ENCODE assay signal across 32 cellular contexts in the genomic region with DNA sequence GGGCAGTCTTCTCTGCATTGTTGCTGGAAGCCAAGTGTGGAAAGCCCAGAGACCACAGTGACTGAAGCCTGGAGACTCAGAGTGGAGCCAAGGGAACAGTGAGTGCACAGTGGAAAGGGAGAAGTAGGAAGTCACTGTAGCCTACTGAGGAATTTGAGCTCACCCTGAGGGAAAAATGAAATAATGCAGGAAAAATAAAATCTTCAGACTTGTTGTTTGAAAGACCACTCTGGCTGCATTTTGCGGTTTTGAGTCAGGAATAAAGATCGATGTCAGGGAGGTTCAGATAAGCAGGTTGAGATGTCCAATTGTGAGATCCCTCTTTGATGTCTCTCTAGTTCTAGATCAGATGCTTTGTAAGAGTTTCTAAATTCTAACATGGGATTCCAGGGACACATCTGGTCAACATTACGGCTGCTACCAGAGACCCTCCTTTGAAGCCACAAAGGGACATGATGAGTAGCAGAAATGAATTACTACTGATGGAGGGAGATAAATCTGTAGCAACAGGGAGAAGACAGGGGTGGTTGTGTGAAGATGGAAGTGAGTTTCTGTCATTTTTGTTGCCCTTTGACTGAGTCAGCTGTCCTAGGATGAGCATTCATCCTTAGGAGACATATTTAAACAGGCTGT. TPM values are rescaled to one million over a fixed set of nuclear protein-coding genes. Genes with fewer than 3 reads are reported as not detected.
"Had no signal": no experiment of that assay in that cellular context is flagged by ENCODE, and none has a peak within 500 bp of the region (broad histone marks: within the 10 kb centered on the region; RNA-seq: fewer than 3 reads in every experiment).

No MANE protein-coding gene starts in this region.

- H3K27ac Mint-ChIP-seq: activated CD4-positive, alpha-beta memory T cell treated with anti-CD3 and anti-CD28 coated beads for 36 hours; activated CD4-positive, alpha-beta T cell treated with anti-CD3 and anti-CD28 coated beads for 36 hours; activated CD4-positive, alpha-beta T cell treated with anti-CD3 and anti-CD28 coated beads, Interleukin-2, amount 10 ng/mL, durations not matched to agents 24 days and 14 days; activated CD8-positive, alpha-beta T cell treated with anti-CD3 and anti-CD28 coated beads, Interleukin-2, amount 10 ng/mL, durations not matched to agents 7 days and 5 days; activated naive CD4-positive, alpha-beta T cell treated with anti-CD3 and anti-CD28 coated beads for 36 hours; activated naive CD4-positive, alpha-beta T cell treated with anti-CD3 and anti-CD28 coated beads, Interleukin-2, amount 50 U/mL, for 24 hours; activated naive CD8-positive, alpha-beta T cell treated with anti-CD3 and anti-CD28 coated beads for 36 hours; activated naive CD8-positive, alpha-beta T cell treated with anti-CD3 and anti-CD28 coated beads, Interleukin-2, amount 50 U/mL, for 24 hours; activated T-cell treated with anti-CD3 and anti-CD28 coated beads, Interleukin-2, amount 50 U/mL, for 24 hours; activated T-cell treated with anti-CD3 and anti-CD28 coated beads, Interleukin-2, amount 50 U/mL, for 72 hours; effector memory CD8-positive, alpha-beta T cell had no signal

- ATAC-seq: activated CD4-positive, alpha-beta T cell treated with anti-CD3 and anti-CD28 coated beads for 36 hours; activated CD8-positive, alpha-beta T cell treated with anti-CD3 and anti-CD28 coated beads, Interleukin-2, amount 10 ng/mL, durations not matched to agents 7 days and 5 days; activated naive CD8-positive, alpha-beta T cell treated with anti-CD3 and anti-CD28 coated beads, Interleukin-2, amount 50 U/mL, for 24 hours; activated T-cell treated with anti-CD3 and anti-CD28 coated beads, Interleukin-2, amount 50 U/mL, for 72 hours; body of pancreas; effector memory CD8-positive, alpha-beta T cell; foreskin keratinocyte; gastrocnemius medialis; heart left ventricle had no signal

- H3K27me3 Mint-ChIP-seq: activated CD4-positive, alpha-beta T cell treated with anti-CD3 and anti-CD28 coated beads for 36 hours; activated naive CD8-positive, alpha-beta T cell treated with anti-CD3 and anti-CD28 coated beads, Interleukin-2, amount 50 U/mL, for 24 hours; activated T-cell treated with anti-CD3 and anti-CD28 coated beads, Interleukin-2, amount 50 U/mL, for 24 hours had no signal

- DNase-seq: activated CD4-positive, alpha-beta memory T cell treated with anti-CD3 and anti-CD28 coated beads for 36 hours; activated CD4-positive, alpha-beta T cell treated with anti-CD3 and anti-CD28 coated beads for 36 hours; activated CD4-positive, alpha-beta T cell treated with anti-CD3 and anti-CD28 coated beads, Interleukin-2, amount 10 ng/mL, durations not matched to agents 24 days and 14 days; activated CD4-positive, CD25-positive, alpha-beta regulatory T cell; activated CD4-positive, CD25-positive, alpha-beta regulatory T cell treated with anti-CD3 and anti-CD28 coated beads, Interleukin-2, amount 50 U/mL, for 72 hours; activated CD8-positive, alpha-beta memory T cell treated with anti-CD3 and anti-CD28 coated beads, Interleukin-2, amount 50 U/mL, for 48 hours; activated CD8-positive, alpha-beta T cell treated with anti-CD3 and anti-CD28 coated beads, Interleukin-2, amount 10 ng/mL, durations not matched to agents 7 days and 5 days; activated effector memory CD4-positive, alpha-beta T cell treated with Interleukin-2 at 50 U/mL for 16 hours; activated naive CD4-positive, alpha-beta T cell treated with anti-CD3 and anti-CD28 coated beads for 36 hours; activated naive CD8-positive, alpha-beta T cell treated with anti-CD3 and anti-CD28 coated beads for 36 hours; activated naive CD8-positive, alpha-beta T cell treated with anti-CD3 and anti-CD28 coated beads, Interleukin-2, amount 50 U/mL, for 24 hours; activated T-cell treated with anti-CD3 and anti-CD28 coated beads for 4 hours; activated T-cell treated with anti-CD3 and anti-CD28 coated beads, Interleukin-2, amount 50 U/mL, for 24 hours; activated T-cell treated with anti-CD3 and anti-CD28 coated beads, Interleukin-2, amount 50 U/mL, for 72 hours; adrenal gland; amygdala; aorta; body of pancreas; caudate nucleus; cortex of kidney; dermis blood vessel endothelial cell; effector CD4-positive, alpha-beta T cell; effector memory CD8-positive, alpha-beta T cell; erythroblast; foreskin keratinocyte; gastrocnemius medialis; glutamatergic neuron; heart left ventricle; T-helper 2 cell had no signal

- H3K36me3 Mint-ChIP-seq: activated CD4-positive, alpha-beta memory T cell treated with anti-CD3 and anti-CD28 coated beads for 36 hours; activated naive CD4-positive, alpha-beta T cell treated with anti-CD3 and anti-CD28 coated beads, Interleukin-2, amount 50 U/mL, for 24 hours; activated naive CD8-positive, alpha-beta T cell treated with anti-CD3 and anti-CD28 coated beads for 36 hours had no signal

- H3K9me3 Mint-ChIP-seq: activated CD4-positive, alpha-beta memory T cell treated with anti-CD3 and anti-CD28 coated beads for 36 hours; activated CD4-positive, alpha-beta T cell treated with anti-CD3 and anti-CD28 coated beads, Interleukin-2, amount 10 ng/mL, durations not matched to agents 24 days and 14 days; activated naive CD4-positive, alpha-beta T cell treated with anti-CD3 and anti-CD28 coated beads for 36 hours; activated naive CD4-positive, alpha-beta T cell treated with anti-CD3 and anti-CD28 coated beads, Interleukin-2, amount 50 U/mL, for 24 hours; activated naive CD8-positive, alpha-beta T cell treated with anti-CD3 and anti-CD28 coated beads for 36 hours; activated naive CD8-positive, alpha-beta T cell treated with anti-CD3 and anti-CD28 coated beads, Interleukin-2, amount 50 U/mL, for 24 hours; activated T-cell treated with anti-CD3 and anti-CD28 coated beads, Interleukin-2, amount 50 U/mL, for 24 hours; activated T-cell treated with anti-CD3 and anti-CD28 coated beads, Interleukin-2, amount 50 U/mL, for 72 hours; effector memory CD8-positive, alpha-beta T cell had no signal

- H3K4me3 Mint-ChIP-seq: activated CD4-positive, alpha-beta memory T cell treated with anti-CD3 and anti-CD28 coated beads for 36 hours; activated CD4-positive, alpha-beta T cell treated with anti-CD3 and anti-CD28 coated beads for 36 hours; activated CD4-positive, alpha-beta T cell treated with anti-CD3 and anti-CD28 coated beads, Interleukin-2, amount 10 ng/mL, durations not matched to agents 24 days and 14 days; activated CD8-positive, alpha-beta T cell treated with anti-CD3 and anti-CD28 coated beads, Interleukin-2, amount 10 ng/mL, durations not matched to agents 7 days and 5 days; activated naive CD4-positive, alpha-beta T cell treated with anti-CD3 and anti-CD28 coated beads for 36 hours; activated naive CD4-positive, alpha-beta T cell treated with anti-CD3 and anti-CD28 coated beads, Interleukin-2, amount 50 U/mL, for 24 hours; activated naive CD8-positive, alpha-beta T cell treated with anti-CD3 and anti-CD28 coated beads for 36 hours; activated naive CD8-positive, alpha-beta T cell treated with anti-CD3 and anti-CD28 coated beads, Interleukin-2, amount 50 U/mL, for 24 hours; activated T-cell treated with anti-CD3 and anti-CD28 coated beads, Interleukin-2, amount 50 U/mL, for 24 hours; activated T-cell treated with anti-CD3 and anti-CD28 coated beads, Interleukin-2, amount 50 U/mL, for 72 hours; effector memory CD8-positive, alpha-beta T cell had no signal

- H3K4me1 Mint-ChIP-seq: activated CD4-positive, alpha-beta T cell treated with anti-CD3 and anti-CD28 coated beads for 36 hours; activated CD4-positive, alpha-beta T cell treated with anti-CD3 and anti-CD28 coated beads, Interleukin-2, amount 10 ng/mL, durations not matched to agents 24 days and 14 days; activated naive CD4-positive, alpha-beta T cell treated with anti-CD3 and anti-CD28 coated beads, Interleukin-2, amount 50 U/mL, for 24 hours; activated naive CD8-positive, alpha-beta T cell treated with anti-CD3 and anti-CD28 coated beads for 36 hours; activated naive CD8-positive, alpha-beta T cell treated with anti-CD3 and anti-CD28 coated beads, Interleukin-2, amount 50 U/mL, for 24 hours had no signal

RNA-seq across cellular contexts. Expression of a gene that starts 8.4 kb away (rescaled TPM):
- total RNA-seq: activated CD4-positive, alpha-beta memory T cell treated with anti-CD3 and anti-CD28 coated beads for 36 hours; activated CD4-positive, alpha-beta T cell treated with anti-CD3 and anti-CD28 coated beads for 36 hours; activated CD4-positive, alpha-beta T cell treated with anti-CD3 and anti-CD28 coated beads, Interleukin-2, amount 10 ng/mL, durations not matched to agents 24 days and 14 days; activated CD8-positive, alpha-beta T cell treated with anti-CD3 and anti-CD28 coated beads, Interleukin-2, amount 10 ng/mL, durations not matched to agents 7 days and 5 days; activated naive CD4-positive, alpha-beta T cell treated with anti-CD3 and anti-CD28 coated beads for 36 hours; activated naive CD8-positive, alpha-beta T cell treated with anti-CD3 and anti-CD28 coated beads for 36 hours; activated T-cell treated with anti-CD3 and anti-CD28 coated beads, Interleukin-2, amount 50 U/mL, for 72 hours; body of pancreas; chondrocyte; dermis blood vessel endothelial cell; foreskin keratinocyte; heart left ventricle; T-helper 1 cell treated with Interleukin-12 subunit alpha and Interleukin-12 subunit beta and Interleukin-4 antibody, amounts not matched to agents 30 ng/mL and 1 ng/mL, for 36 hours had no signal
